1 cellular context compared by ENCODE assay signal in genomic region chr1:231990388-231990787, GRCh38.
TF ChIP-seq lines count a peak whose summit lies in the region.

No MANE protein-coding gene starts in this region.

TF ChIP-seq in WTC11, 78 proteins besides CTCF, POLR2A, EP300 and RAD21 (continued from another document):
- TF ChIP-seq PRDM15 (CRISPR knock-in tag; IDR thresholded peaks at IDR 0.05) (no peak), ZNF219 (CRISPR knock-in tag; IDR thresholded peaks at IDR 0.05; ENCODE audit: borderline replicate concordance) (no peak), FOXP4 (CRISPR knock-in tag; IDR thresholded peaks at IDR 0.05) (no peak), TP53 (CRISPR knock-in tag; IDR thresholded peaks at IDR 0.05) (no peak), ATF2 (CRISPR knock-in tag; IDR thresholded peaks at IDR 0.05; ENCODE audit: borderline replicate concordance, low read depth) (no peak)
